9 cellular contexts compared by ENCODE assay signal in the genomic region with DNA sequence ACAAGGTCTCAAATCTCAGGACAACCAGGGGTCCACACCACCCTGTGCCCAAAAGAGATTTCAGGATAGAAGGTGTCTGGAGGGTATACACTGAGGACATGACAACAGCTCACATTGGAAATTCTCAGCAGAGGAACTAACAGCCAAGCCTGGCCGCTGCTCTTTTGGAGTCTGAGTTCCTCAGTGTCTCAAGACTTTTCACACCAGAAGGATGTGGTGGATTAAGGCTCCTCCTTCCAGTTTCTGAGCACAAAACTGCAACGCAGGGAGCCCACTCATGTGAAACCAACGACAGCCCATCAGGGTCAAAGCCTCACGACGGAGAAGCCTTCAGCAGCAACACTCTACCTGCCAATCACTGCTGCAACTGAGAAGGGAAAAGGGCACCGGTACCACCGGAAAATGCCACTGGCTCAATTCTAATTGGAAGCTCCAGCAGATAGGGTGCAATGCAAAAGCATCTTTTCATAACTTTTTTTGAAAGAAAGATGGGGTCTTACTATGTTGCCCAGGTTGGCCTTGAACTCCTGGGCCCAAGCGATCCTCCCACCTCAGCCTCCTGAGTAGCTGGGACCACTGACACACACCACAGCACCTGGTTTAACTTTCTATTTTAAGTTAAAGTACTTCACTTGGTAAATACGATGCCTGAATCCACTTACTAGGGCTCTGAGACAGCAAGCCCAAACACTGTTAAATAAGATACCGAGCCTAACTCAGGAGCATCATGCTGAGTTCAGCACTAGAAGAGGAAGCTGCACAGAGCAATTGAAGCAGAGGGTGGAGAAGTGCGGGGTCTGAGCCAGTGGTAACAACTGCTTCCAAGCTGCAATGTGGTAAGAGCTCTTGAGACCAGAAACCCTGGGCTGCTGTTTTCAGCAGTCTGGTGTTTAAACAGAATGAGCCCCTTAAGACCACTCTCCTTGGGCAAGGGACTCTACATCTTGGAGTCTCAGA. TPM values are rescaled to one million over a fixed set of nuclear protein-coding genes. Genes with fewer than 3 reads are reported as not detected.
DNase-seq lines count a peak whose midpoint lies in the region; ATAC-seq and TF ChIP-seq lines count a peak whose summit lies in the region.
"Had no signal": no experiment of that assay in that cellular context is flagged by ENCODE, and none has a peak within 500 bp of the region (broad histone marks: within the 10 kb centered on the region; RNA-seq: fewer than 3 reads in every experiment).

No MANE protein-coding gene starts in this region.

- H3K27me3 Mint-ChIP-seq in WTC11 (ENCODE audit: low read depth) = no peaks in the 10 kb centered on the region

- H3K4me3 Mint-ChIP-seq in WTC11 = no peak overlapping the region

- H3K79me2 ChIP-seq in Karpas-422 (ENCODE audit: low read length) = peaks cover 99% of the 10 kb centered on the region

- H3K27me3 ChIP-seq in right atrium auricular region = no peaks in the 10 kb centered on the region
- H3K27me3 ChIP-seq in thoracic aorta (replicated peaks; ENCODE audit: insufficient read depth) = no peaks in the 10 kb centered on the region
- H3K27me3 ChIP-seq in H7 (ENCODE audit: control insufficient read depth, insufficient read depth, low read length) = no peaks in the 10 kb centered on the region
- no peaks in the 10 kb centered on the region for H3K27me3 ChIP-seq in Karpas-422 (ENCODE audit: low read length)

- TF ChIP-seq CTCF in WTC11 (IDR thresholded peaks at IDR 0.05) = no peak
- no peak for TF ChIP-seq CTCF in right atrium auricular region (IDR thresholded peaks at IDR 0.05)
- TF ChIP-seq CTCF in thoracic aorta (IDR thresholded peaks at IDR 0.05) = no peak

- H3K9me2 ChIP-seq in Karpas-422 (replicated peaks; ENCODE audit: insufficient read depth, low read length) = no peaks in the 10 kb centered on the region

- peaks cover 5% of the 10 kb centered on the region for H3K36me3 Mint-ChIP-seq in WTC11

- H3K36me3 ChIP-seq in right atrium auricular region (peaks cover 12% of the 10 kb centered on the region), thoracic aorta (peaks cover 4% of the 10 kb centered on the region), H7 (replicated peaks; ENCODE audit: control insufficient read depth, insufficient read depth, low read length) (peaks cover 2% of the 10 kb centered on the region), Karpas-422 (ENCODE audit: insufficient read depth, low read length) (peaks cover 16% of the 10 kb centered on the region; the same call in 1 of the 2 replicates)

- DNase-seq in WTC11 (ENCODE audit: low spot score) = no peak
- peak; percentile 75 for DNase-seq in right atrium auricular region (ENCODE audit: low spot score)
- no peak for DNase-seq in thoracic aorta (ENCODE audit: low spot score)
- DNase-seq in G401 (ENCODE audit: low spot score) = no peak
- no peak for DNase-seq in H7
- no peak for DNase-seq in Karpas-422

- H4K20me1 ChIP-seq in Karpas-422 (ENCODE audit: insufficient read depth, low read depth, low read length) = peaks cover 82% of the 10 kb centered on the region

- H3K9me3 Mint-ChIP-seq in WTC11 = no peaks in the 10 kb centered on the region

- H3K4me1 ChIP-seq in right atrium auricular region (peaks cover 0 to 87% of the 10 kb centered on the region in 2 donors), thoracic aorta (ENCODE audit: control insufficient read depth in 1 of 2, low read depth in 2 of 2) (peaks cover 52 to 90% of the 10 kb centered on the region in 2 donors), Karpas-422 (ENCODE audit: low read length) (peaks cover 19% of the 10 kb centered on the region)

- peak overlapping the region; percentile 32; the same call in 1 of the 2 replicates for H3K27ac Mint-ChIP-seq in WTC11

- H3K4me3 ChIP-seq in right atrium auricular region = no peak overlapping the region
- H3K4me3 ChIP-seq in thoracic aorta = peak overlapping the region; percentile 31
- H3K4me3 ChIP-seq in H7 (ENCODE audit: insufficient read depth, low read depth, low read length) = no peak overlapping the region
- H3K4me3 ChIP-seq in Karpas-422 (ENCODE audit: low read length) = no peak overlapping the region

- no peaks in the 10 kb centered on the region for H3K9me3 ChIP-seq in right atrium auricular region
- H3K9me3 ChIP-seq in thoracic aorta = no peaks in the 10 kb centered on the region
- H3K9me3 ChIP-seq in Karpas-422 (ENCODE audit: low read length) = no peaks in the 10 kb centered on the region

- H3K27ac ChIP-seq in right atrium auricular region (peak overlapping the region; percentile 49 to 62), thoracic aorta (peak overlapping the region; percentile 36 to 44), Karpas-422 (ENCODE audit: low read length) (no peak overlapping the region)
- H3K27ac ChIP-seq: KMS-11 had no signal

- CTCF ChIA-PET in WTC11 (lab: Charles Lee) = interaction anchor here (2.3 kb wide), 1 partner anchor 10 kb away, joined by 8 read pairs; no protein-coding TSS in a partner anchor

- POLR2A ChIA-PET in WTC11 (lab: Charles Lee) = interaction anchor here (1.0 kb wide), 1 partner anchor 9 kb away, joined by 3 read pairs; no protein-coding TSS in a partner anchor

- no peak overlapping the region for H2AFZ ChIP-seq in Karpas-422 (ENCODE audit: low read length)

- H3K4me1 Mint-ChIP-seq in WTC11 = peaks cover 72% of the 10 kb centered on the region

- H3K4me2 ChIP-seq in Karpas-422 (ENCODE audit: low read depth, low read length, poor library complexity, severe bottlenecking) = no peak overlapping the region
- H3K4me2 ChIP-seq: KMS-11 had no signal

- ATAC-seq in GM19035 (IDR thresholded peaks at IDR 0.05; ENCODE audit: unreplicated experiment) (peak; percentile 49), HG03159 (IDR thresholded peaks at IDR 0.05; ENCODE audit: unreplicated experiment) (peak; percentile 53), WTC11 (no peak), thoracic aorta (ENCODE audit: insufficient number of reproducible peaks, low FRiP score, low read depth) (peak; percentile 13)

- in situ Hi-C loops in G401 (cut with HindIII; ENCODE audit: low sequenced_read_pairs) = no loop called here

- H3K9ac ChIP-seq in Karpas-422 (ENCODE audit: low read length) = no peak overlapping the region
- H3K9ac ChIP-seq: KMS-11 had no signal

TF ChIP-seq in WTC11, 78 proteins besides CTCF, POLR2A, EP300 and RAD21:
- peak; percentile 91 for TF ChIP-seq ZNF121 (CRISPR knock-in tag; IDR thresholded peaks at IDR 0.05)
- no peak for TF ChIP-seq GABPB1 (CRISPR knock-in tag; IDR thresholded peaks at IDR 0.05)

RNA-seq across cellular contexts. Expression of a gene that starts 7.8 kb away (rescaled TPM):
- total RNA-seq in WTC11 (2021) = 348 to 380 TPM (median 363 TPM) in 3 replicates
- total RNA-seq in right atrium auricular region = 100 to 1,000 TPM in 1 of 2 donors, 10 to 100 TPM in 1; 87.8 to 122 TPM
- total RNA-seq in thoracic aorta = 100 to 1,000 TPM; 119 to 174 TPM
- total RNA-seq in G401 (2014; rRNA removed; shearing (Covaris generic)) = 342 and 345 TPM in 2 replicates
- 201 and 214 TPM in 2 replicates for total RNA-seq in H7 (2014; rRNA removed; shearing (Covaris generic))
- total RNA-seq in Karpas-422 (2014; rRNA removed; shearing (Covaris generic); ENCODE audit: low replicate concordance) = 55.5 and 72.9 TPM in 2 replicates
